Comparison of ENCODE assay signal across 14 cellular contexts in genomic region chr13:52837850-52838249, GRCh38.
A peak's percentile ranks its signal among the peaks of the same experiment; 100 is the strongest.
DNase-seq lines count a peak whose midpoint lies in the region; ATAC-seq lines count a peak whose summit lies in the region.
"Had no signal": no experiment of that assay in that cellular context is flagged by ENCODE, and none has a peak within 500 bp of the region (broad histone marks: within the 10 kb centered on the region; RNA-seq: fewer than 3 reads in every experiment).

No MANE protein-coding gene starts in this region.

- no peaks in the 10 kb centered on the region for H3K36me3 Mint-ChIP-seq in stimulated activated effector memory CD8-positive, alpha-beta T cell treated with anti-CD3 and anti-CD28 coated beads, Interleukin-12 subunit alpha, Interleukin-12 subunit beta, amount 100 ng/mL, for 72 hours
- H3K36me3 Mint-ChIP-seq: CD8-positive, alpha-beta memory T cell had no signal

- peak; percentile 5 for DNase-seq in activated CD4-positive, alpha-beta T cell treated with anti-CD3 and anti-CD28 coated beads for 48 hours
- DNase-seq in activated CD4-positive, alpha-beta T cell treated with anti-CD3 and anti-CD28 coated beads, Interleukin-2, amount 50 U/mL, for 1 hour, result no peak
- DNase-seq in astrocyte of the hippocampus (ENCODE audit: low read depth, low spot score), result peak; percentile 22
- DNase-seq in stimulated activated effector memory CD8-positive, alpha-beta T cell treated with anti-CD3 and anti-CD28 coated beads, Interleukin-12 subunit alpha, Interleukin-12 subunit beta, amount 100 ng/mL, for 72 hours (ENCODE audit: low spot score in 2 of 2), result no peak
- no peak for DNase-seq in NCI-H2081 (lab: John Stamatoyannopoulos, UW)
- no peak for DNase-seq in NCI-H2171 treated with DMSO at 0.1 percent for 48 hours (lab: John Stamatoyannopoulos, UW)
- DNase-seq: AML-193; Caco-2; CD8-positive, alpha-beta memory T cell; DND-41; GDM1; GM23248; IMR-90 had no signal

- no peaks in the 10 kb centered on the region for H3K9me3 Mint-ChIP-seq in stimulated activated effector memory CD8-positive, alpha-beta T cell treated with anti-CD3 and anti-CD28 coated beads, Interleukin-12 subunit alpha, Interleukin-12 subunit beta, amount 100 ng/mL, for 72 hours

- H3K4me3 Mint-ChIP-seq in stimulated activated effector memory CD8-positive, alpha-beta T cell treated with anti-CD3 and anti-CD28 coated beads, Interleukin-12 subunit alpha, Interleukin-12 subunit beta, amount 100 ng/mL, for 72 hours, result no peak overlapping the region
- H3K4me3 Mint-ChIP-seq: CD8-positive, alpha-beta memory T cell had no signal

- no peaks in the 10 kb centered on the region for H3K4me1 Mint-ChIP-seq in stimulated activated effector memory CD8-positive, alpha-beta T cell treated with anti-CD3 and anti-CD28 coated beads, Interleukin-12 subunit alpha, Interleukin-12 subunit beta, amount 100 ng/mL, for 72 hours
- H3K4me1 Mint-ChIP-seq: CD8-positive, alpha-beta memory T cell had no signal

- no peak overlapping the region for H3K27ac Mint-ChIP-seq in stimulated activated effector memory CD8-positive, alpha-beta T cell treated with anti-CD3 and anti-CD28 coated beads, Interleukin-12 subunit alpha, Interleukin-12 subunit beta, amount 100 ng/mL, for 72 hours
- H3K27ac Mint-ChIP-seq: CD8-positive, alpha-beta memory T cell had no signal

- ATAC-seq in HG02852 (IDR thresholded peaks at IDR 0.05; ENCODE audit: unreplicated experiment), result peak; percentile 64
- peak; percentile 53 for ATAC-seq in stimulated activated effector memory CD8-positive, alpha-beta T cell treated with anti-CD3 and anti-CD28 coated beads, Interleukin-12 subunit alpha, Interleukin-12 subunit beta, amount 100 ng/mL, for 72 hours

Comparison
In these comparisons a context has a peak if more than half of its experiments do, and no peak if none do; other contexts are left out.
1. DNase-seq: peak in activated CD4-positive, alpha-beta T cell treated with anti-CD3 and anti-CD28 coated beads for 48 hours (single experiment) and astrocyte of the hippocampus (single experiment); none in activated CD4-positive, alpha-beta T cell treated with anti-CD3 and anti-CD28 coated beads, Interleukin-2, amount 50 U/mL, for 1 hour (single experiment), stimulated activated effector memory CD8-positive, alpha-beta T cell treated with anti-CD3 and anti-CD28 coated beads, Interleukin-12 subunit alpha, Interleukin-12 subunit beta, amount 100 ng/mL, for 72 hours (0 of 2), NCI-H2081 (0 of 2) and NCI-H2171 treated with DMSO at 0.1 percent for 48 hours (single experiment).